Comparison of ENCODE assay signal across 1 cellular context in the genomic region with DNA sequence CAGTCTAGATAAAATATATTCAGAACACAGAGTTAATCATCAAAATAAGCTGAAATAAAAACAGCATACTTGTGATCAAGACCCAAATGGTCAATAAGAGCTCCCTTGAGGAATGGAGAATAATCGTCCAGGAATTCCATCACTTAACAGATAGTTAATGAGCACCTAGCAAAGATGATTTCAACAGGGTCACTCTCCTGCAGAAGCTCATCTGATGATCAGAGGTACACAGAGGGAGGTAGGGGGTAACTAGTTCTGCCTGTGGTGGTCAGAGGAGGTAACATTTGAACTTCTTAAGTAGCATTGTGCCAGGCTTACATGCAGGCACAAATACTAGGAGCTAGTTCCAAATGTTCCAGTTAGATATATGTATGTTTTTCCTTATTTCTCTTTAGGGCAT.
TF ChIP-seq lines count a peak whose summit lies in the region.

No MANE protein-coding gene starts in this region.

TF ChIP-seq in HCT116, 20 proteins besides CTCF, POLR2A, EP300 and RAD21 (continued from another document):
- TF ChIP-seq, protein P1, sequence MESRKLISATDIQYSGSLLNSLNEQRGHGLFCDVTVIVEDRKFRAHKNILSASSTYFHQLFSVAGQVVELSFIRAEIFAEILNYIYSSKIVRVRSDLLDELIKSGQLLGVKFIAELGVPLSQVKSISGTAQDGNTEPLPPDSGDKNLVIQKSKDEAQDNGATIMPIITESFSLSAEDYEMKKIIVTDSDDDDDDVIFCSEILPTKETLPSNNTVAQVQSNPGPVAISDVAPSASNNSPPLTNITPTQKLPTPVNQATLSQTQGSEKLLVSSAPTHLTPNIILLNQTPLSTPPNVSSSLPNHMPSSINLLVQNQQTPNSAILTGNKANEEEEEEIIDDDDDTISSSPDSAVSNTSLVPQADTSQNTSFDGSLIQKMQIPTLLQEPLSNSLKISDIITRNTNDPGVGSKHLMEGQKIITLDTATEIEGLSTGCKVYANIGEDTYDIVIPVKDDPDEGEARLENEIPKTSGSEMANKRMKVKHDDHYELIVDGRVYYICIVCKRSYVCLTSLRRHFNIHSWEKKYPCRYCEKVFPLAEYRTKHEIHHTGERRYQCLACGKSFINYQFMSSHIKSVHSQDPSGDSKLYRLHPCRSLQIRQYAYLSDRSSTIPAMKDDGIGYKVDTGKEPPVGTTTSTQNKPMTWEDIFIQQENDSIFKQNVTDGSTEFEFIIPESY (IDR thresholded peaks at IDR 0.05; ENCODE audit: extremely low read depth, insufficient replicate concordance, low read length) = no peak
- TF ChIP-seq, protein P2, sequence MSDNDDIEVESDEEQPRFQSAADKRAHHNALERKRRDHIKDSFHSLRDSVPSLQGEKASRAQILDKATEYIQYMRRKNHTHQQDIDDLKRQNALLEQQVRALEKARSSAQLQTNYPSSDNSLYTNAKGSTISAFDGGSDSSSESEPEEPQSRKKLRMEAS (IDR thresholded peaks at IDR 0.05) = no peak
- TF ChIP-seq SP1 (IDR thresholded peaks at IDR 0.05; ENCODE audit: low read depth) = no peak
- no peak for TF ChIP-seq CEBPB (IDR thresholded peaks at IDR 0.05; ENCODE audit: low read depth)
- no peak for TF ChIP-seq ZNF274 (IDR thresholded peaks at IDR 0.05; ENCODE audit: low read depth, low read length)
